Comparison of ENCODE assay signal across 14 cellular contexts in genomic region chr10:1074063-1074747, GRCh38. TPM values are rescaled to one million over a fixed set of nuclear protein-coding genes. Genes with fewer than 3 reads are reported as not detected.
DNase-seq lines count a peak whose midpoint lies in the region; TF ChIP-seq lines count a peak whose summit lies in the region.
"Had no signal": no experiment of that assay in that cellular context is flagged by ENCODE, and none has a peak within 500 bp of the region (broad histone marks: within the 10 kb centered on the region; RNA-seq: fewer than 3 reads in every experiment).

No MANE protein-coding gene starts in this region.

- no peaks in the 10 kb centered on the region for H3K4me1 ChIP-seq in A673 (ENCODE audit: insufficient read depth, low read length, poor library complexity, severe bottlenecking)

- peaks cover 4% of the 10 kb centered on the region for H3K36me3 ChIP-seq in A673 (ENCODE audit: insufficient read depth, low read length, poor library complexity, severe bottlenecking)

- no peaks in the 10 kb centered on the region for H3K9me3 Mint-ChIP-seq in activated T-helper 1 cell treated with anti-CD3 and anti-CD28 coated beads, Interleukin-12 subunit alpha, Interleukin-12 subunit beta, Interleukin-2, Interleukin-4 antibody, amounts not matched to agents 30 ng/mL and 10 ng/mL and 1 ng/mL, durations not matched to agents 14 hours and 24 hours and 36 hours
- no peaks in the 10 kb centered on the region for H3K9me3 Mint-ChIP-seq in immature natural killer cell
- no peaks in the 10 kb centered on the region for H3K9me3 Mint-ChIP-seq in T-helper 2 cell treated with Interferon-gamma antibody and Interleukin-4, amounts not matched to agents 5 μg/mL and 100 μg/mL, for 36 hours
- H3K9me3 Mint-ChIP-seq: naive B cell; T-helper 1 cell treated with Interleukin-12 subunit alpha and Interleukin-12 subunit beta and Interleukin-4 antibody, amounts not matched to agents 30 μg/mL and 1 μg/mL, for 36 hours had no signal

- POLR2A ChIA-PET in A673 (lab: Charles Lee; ENCODE audit: low non-redundant PET): no interaction called here

- no peaks in the 10 kb centered on the region for H3K27me3 ChIP-seq in A673 (replicated peaks; ENCODE audit: insufficient read depth, low read depth, low read length, poor library complexity)
- H3K27me3 ChIP-seq: spleen had no signal

- peak overlapping the region; percentile 15 for H3K27ac Mint-ChIP-seq in activated T-helper 1 cell treated with anti-CD3 and anti-CD28 coated beads, Interleukin-12 subunit alpha, Interleukin-12 subunit beta, Interleukin-2, Interleukin-4 antibody, amounts not matched to agents 30 ng/mL and 10 ng/mL and 1 ng/mL, durations not matched to agents 14 hours and 24 hours and 36 hours
- H3K27ac Mint-ChIP-seq in immature natural killer cell: peak overlapping the region; percentile 57 to 92 (median 82)
- H3K27ac Mint-ChIP-seq in T-helper 2 cell treated with Interferon-gamma antibody and Interleukin-4, amounts not matched to agents 5 μg/mL and 100 μg/mL, for 36 hours: no peak overlapping the region
- H3K27ac Mint-ChIP-seq: T-helper 1 cell treated with Interleukin-12 subunit alpha and Interleukin-12 subunit beta and Interleukin-4 antibody, amounts not matched to agents 30 μg/mL and 1 μg/mL, for 36 hours had no signal

- no peaks in the 10 kb centered on the region for H3K9me3 ChIP-seq in A673 (ENCODE audit: low read depth, low read length, poor library complexity, severe bottlenecking)
- H3K9me3 ChIP-seq: spleen had no signal

- H3K27ac ChIP-seq in A673 (ENCODE audit: low read depth, low read length, poor library complexity, severe bottlenecking): no peak overlapping the region
- H3K27ac ChIP-seq: C4-2B had no signal

- CTCF ChIA-PET in A673 (lab: Charles Lee): no interaction called here

- TF ChIP-seq CTCF in A673 (conservative IDR thresholded peaks at IDR 0.05; ENCODE audit: low read depth, low read length) (peak; percentile 20; the same call in 1 of the 2 replicates), GM12865 (IDR thresholded peaks at IDR 0.05; ENCODE audit: insufficient read depth, low read depth, low read length, missing control alignments) (peak; percentile 19)

- H3K4me1 Mint-ChIP-seq in activated T-helper 1 cell treated with anti-CD3 and anti-CD28 coated beads, Interleukin-12 subunit alpha, Interleukin-12 subunit beta, Interleukin-2, Interleukin-4 antibody, amounts not matched to agents 30 ng/mL and 10 ng/mL and 1 ng/mL, durations not matched to agents 14 hours and 24 hours and 36 hours (ENCODE audit: low read depth): peaks cover 18% of the 10 kb centered on the region
- H3K4me1 Mint-ChIP-seq in immature natural killer cell: peaks cover 27 to 66% of the 10 kb centered on the region in 2 donors
- peaks cover 6% of the 10 kb centered on the region for H3K4me1 Mint-ChIP-seq in T-helper 2 cell treated with Interferon-gamma antibody and Interleukin-4, amounts not matched to agents 5 μg/mL and 100 μg/mL, for 36 hours (ENCODE audit: low read depth)

- intact Hi-C loops in A673 (cut with micrococcal nuclease; ENCODE audit: unreplicated experiment) (no loop called here), head of caudate nucleus (cut with DNase I) (no loop called here)
- intact Hi-C loops in activated T-helper 1 cell treated with anti-CD3 and anti-CD28 coated beads, Interleukin-12 subunit alpha, Interleukin-12 subunit beta, Interleukin-2, Interleukin-4 antibody, amounts not matched to agents 30 ng/mL and 10 ng/mL and 1 ng/mL, durations not matched to agents 14 hours and 24 hours and 36 hours (cut with micrococcal nuclease): loop anchor here (2.0 kb wide), 1 partner anchor 563 kb away; no protein-coding TSS in a partner anchor

- BruUV-seq in A673 (replicated peaks; lab: Mats Ljungman, UMichigan): no TSS peak

- no peak for DNase-seq in A673 (ENCODE audit: low spot score)
- no peak for DNase-seq in GM12865 (ENCODE audit: low read depth)
- no peak for DNase-seq in activated T-helper 1 cell treated with anti-CD3 and anti-CD28 coated beads, Interleukin-12 subunit alpha, Interleukin-12 subunit beta, Interleukin-2, Interleukin-4 antibody, amounts not matched to agents 30 ng/mL and 10 ng/mL and 1 ng/mL, durations not matched to agents 14 hours and 24 hours and 36 hours (ENCODE audit: low spot score)
- no peak for DNase-seq in immature natural killer cell
- DNase-seq in NCI-H524 treated with DMSO at 0.1 percent for 48 hours (lab: John Stamatoyannopoulos, UW): no peak
- no peak for DNase-seq in head of caudate nucleus
- DNase-seq in T-helper 2 cell treated with Interferon-gamma antibody and Interleukin-4, amounts not matched to agents 5 μg/mL and 100 μg/mL, for 36 hours (ENCODE audit: low spot score): no peak
- no peak for DNase-seq in NOMO-1 (lab: John Stamatoyannopoulos, UW; ENCODE audit: unreplicated experiment in 2 of 2)
- DNase-seq: naive B cell, NCI-H1436 treated with DMSO at 0.1 percent for 48 hours, spleen had no signal

- H3K4me3 ChIP-seq in A673 (ENCODE audit: low read depth, low read length, poor library complexity, severe bottlenecking): no peak overlapping the region
- H3K4me3 ChIP-seq in GM12865 (ENCODE audit: low read depth, low read length): no peak overlapping the region
- H3K4me3 ChIP-seq: spleen had no signal

- H3K27me3 Mint-ChIP-seq in activated T-helper 1 cell treated with anti-CD3 and anti-CD28 coated beads, Interleukin-12 subunit alpha, Interleukin-12 subunit beta, Interleukin-2, Interleukin-4 antibody, amounts not matched to agents 30 ng/mL and 10 ng/mL and 1 ng/mL, durations not matched to agents 14 hours and 24 hours and 36 hours (ENCODE audit: insufficient read depth): no peaks in the 10 kb centered on the region
- peaks cover 3 to 4% (median 4%) of the 10 kb centered on the region in 3 donors for H3K27me3 Mint-ChIP-seq in immature natural killer cell (ENCODE audit: low read depth in 3 of 3)
- no peaks in the 10 kb centered on the region for H3K27me3 Mint-ChIP-seq in T-helper 2 cell treated with Interferon-gamma antibody and Interleukin-4, amounts not matched to agents 5 μg/mL and 100 μg/mL, for 36 hours (ENCODE audit: low read depth)
- H3K27me3 Mint-ChIP-seq: naive B cell had no signal

- peaks cover 23% of the 10 kb centered on the region for H3K36me3 Mint-ChIP-seq in activated T-helper 1 cell treated with anti-CD3 and anti-CD28 coated beads, Interleukin-12 subunit alpha, Interleukin-12 subunit beta, Interleukin-2, Interleukin-4 antibody, amounts not matched to agents 30 ng/mL and 10 ng/mL and 1 ng/mL, durations not matched to agents 14 hours and 24 hours and 36 hours (ENCODE audit: low read depth)
- peaks cover 3 to 14% (median 8%) of the 10 kb centered on the region in 3 donors for H3K36me3 Mint-ChIP-seq in immature natural killer cell
- peaks cover 27% of the 10 kb centered on the region for H3K36me3 Mint-ChIP-seq in T-helper 2 cell treated with Interferon-gamma antibody and Interleukin-4, amounts not matched to agents 5 μg/mL and 100 μg/mL, for 36 hours (ENCODE audit: low read depth)
- H3K36me3 Mint-ChIP-seq: naive B cell had no signal

- H3K4me3 Mint-ChIP-seq in activated T-helper 1 cell treated with anti-CD3 and anti-CD28 coated beads, Interleukin-12 subunit alpha, Interleukin-12 subunit beta, Interleukin-2, Interleukin-4 antibody, amounts not matched to agents 30 ng/mL and 10 ng/mL and 1 ng/mL, durations not matched to agents 14 hours and 24 hours and 36 hours: no peak overlapping the region
- no peak overlapping the region for H3K4me3 Mint-ChIP-seq in immature natural killer cell
- no peak overlapping the region for H3K4me3 Mint-ChIP-seq in T-helper 2 cell treated with Interferon-gamma antibody and Interleukin-4, amounts not matched to agents 5 μg/mL and 100 μg/mL, for 36 hours
- H3K4me3 Mint-ChIP-seq: T-helper 1 cell treated with Interleukin-12 subunit alpha and Interleukin-12 subunit beta and Interleukin-4 antibody, amounts not matched to agents 30 μg/mL and 1 μg/mL, for 36 hours had no signal

RNA-seq across cellular contexts. Expression of gene WDR37, which starts 18.0 kb away (rescaled TPM):
- total RNA-seq in A673 (2021): 12.6 and 15.5 TPM in 2 replicates
- 19.9 and 21.1 TPM in 2 replicates for total RNA-seq in activated T-helper 1 cell treated with anti-CD3 and anti-CD28 coated beads, Interleukin-12 subunit alpha, Interleukin-12 subunit beta, Interleukin-2, Interleukin-4 antibody, amounts not matched to agents 30 ng/mL and 10 ng/mL and 1 ng/mL, durations not matched to agents 14 hours and 24 hours and 36 hours
- polyA plus RNA-seq in immature natural killer cell: 10 to 100 TPM; 16.7 to 32.2 (median 26.5) TPM

RNA-seq across cellular contexts. Expression of gene IDI1, which starts 25.3 kb away (rescaled TPM):
- 84.6 and 111 TPM in 2 replicates for total RNA-seq in A673 (2021)
- total RNA-seq in activated T-helper 1 cell treated with anti-CD3 and anti-CD28 coated beads, Interleukin-12 subunit alpha, Interleukin-12 subunit beta, Interleukin-2, Interleukin-4 antibody, amounts not matched to agents 30 ng/mL and 10 ng/mL and 1 ng/mL, durations not matched to agents 14 hours and 24 hours and 36 hours: 76.0 and 78.9 TPM in 2 replicates
- 100 to 1,000 TPM in 1 of 3 donors, 10 to 100 TPM in 2; 62.3 to 113 (median 95.9) TPM for polyA plus RNA-seq in immature natural killer cell

RNA-seq across cellular contexts. Expression of gene IDI2, which starts 48.5 kb away (rescaled TPM):
- not detected in 2 replicates for total RNA-seq in A673 (2021)
- total RNA-seq in activated T-helper 1 cell treated with anti-CD3 and anti-CD28 coated beads, Interleukin-12 subunit alpha, Interleukin-12 subunit beta, Interleukin-2, Interleukin-4 antibody, amounts not matched to agents 30 ng/mL and 10 ng/mL and 1 ng/mL, durations not matched to agents 14 hours and 24 hours and 36 hours: not detected in 2 replicates
- under 1 TPM in 1 of 3 donors, not detected in 2; 0.19 TPM for polyA plus RNA-seq in immature natural killer cell
- total RNA-seq: HT1080, spleen had no signal
